In genomic region chr6:56624728-56625069, GRCh38 we compare ENCODE assay signal across 17 cellular contexts. TPM values are rescaled to one million over a fixed set of nuclear protein-coding genes. Genes with fewer than 3 reads are reported as not detected.
DNase-seq lines count a peak whose midpoint lies in the region; ATAC-seq, FAIRE-seq and TF ChIP-seq lines count a peak whose summit lies in the region.
"Had no signal": no experiment of that assay in that cellular context is flagged by ENCODE, and none has a peak within 500 bp of the region (broad histone marks: within the 10 kb centered on the region; RNA-seq: fewer than 3 reads in every experiment).

No MANE protein-coding gene starts in this region.

- CTCF ChIA-PET in A549 (lab: Yijun Ruan, JAX) = no interaction called here

- H3K4me2 ChIP-seq in A549 (peak overlapping the region; percentile 68), GM23248 (ENCODE audit: unreplicated experiment) (no peak overlapping the region)
- H3K4me2 ChIP-seq: BLaER1 had no signal

- peak overlapping the region; percentile 10 for H3K27ac Mint-ChIP-seq in type B pancreatic cell
- H3K27ac Mint-ChIP-seq: CD8-positive, alpha-beta memory T cell; IgD-negative memory B cell had no signal

- no peak for TF ChIP-seq RAD21 in A549 (conservative IDR thresholded peaks at IDR 0.05 in 1 of 2, IDR thresholded peaks at IDR 0.05 in 1 of 2)

- no peaks in the 10 kb centered on the region for H3K27me3 ChIP-seq in GM23248 (replicated peaks; ENCODE audit: insufficient read depth)
- H3K27me3 ChIP-seq: BLaER1 had no signal

- H3K27me3 Mint-ChIP-seq in type B pancreatic cell = no peaks in the 10 kb centered on the region

- peaks cover 97% of the 10 kb centered on the region for H3K36me3 ChIP-seq in GM23248 (ENCODE audit: low read depth)

- H3K9ac ChIP-seq in GM23248 = no peak overlapping the region
- H3K9ac ChIP-seq: BLaER1 had no signal

- H3K36me3 Mint-ChIP-seq in type B pancreatic cell = peaks cover 8% of the 10 kb centered on the region
- H3K36me3 Mint-ChIP-seq: CD8-positive, alpha-beta memory T cell; IgD-negative memory B cell had no signal

- no peak for TF ChIP-seq EP300 in A549 (IDR thresholded peaks at IDR 0.05)

- H3K4me1 ChIP-seq in A549 (peaks cover 36% of the 10 kb centered on the region), GM23248 (ENCODE audit: insufficient read depth) (peaks cover 9% of the 10 kb centered on the region)
- H3K4me1 ChIP-seq: BLaER1 had no signal

- H3K9me3 Mint-ChIP-seq in type B pancreatic cell = no peaks in the 10 kb centered on the region
- H3K9me3 Mint-ChIP-seq: CD8-positive, alpha-beta memory T cell; HFFc6; IgD-negative memory B cell had no signal

- no peaks in the 10 kb centered on the region for H3K4me1 Mint-ChIP-seq in type B pancreatic cell (ENCODE audit: unreplicated experiment)
- H3K4me1 Mint-ChIP-seq: CD8-positive, alpha-beta memory T cell; IgD-negative memory B cell had no signal

- ATAC-seq in A549 (peak; percentile 41 to 68; a peak in 5 of 6 replicates), GM19023 (IDR thresholded peaks at IDR 0.05; ENCODE audit: unreplicated experiment) (no peak)

- DNase-seq in A549 (ENCODE audit: low read depth in 1 of 2, low spot score in 1 of 2) (peak in 1 of 2 experiments; percentile 45), GM23248 (no peak), type B pancreatic cell (ENCODE audit: extremely low spot score, unreplicated experiment) (no peak), hepatic stellate cell (ENCODE audit: low spot score) (no peak)
- DNase-seq in activated T-cell treated with anti-CD3 and anti-CD28 coated beads, Interleukin-2, amount 50 U/mL, for 1 hour = no peak
- DNase-seq: AML-193; CD8-positive, alpha-beta memory T cell; DMS79; HFFc6; KG1 had no signal

- H3K4me3 ChIP-seq in A549 (peak overlapping the region; percentile 30; the same call in 2 of the 3 replicates), GM23248 (no peak overlapping the region)
- H3K4me3 ChIP-seq: BLaER1 had no signal

- no peaks in the 10 kb centered on the region for H3K9me2 ChIP-seq in GM23248 (ENCODE audit: insufficient read depth)

- TF ChIP-seq CTCF in A549 (IDR thresholded peaks at IDR 0.05) (no peak), type B pancreatic cell (conservative IDR thresholded peaks at IDR 0.05) (no peak)

- FAIRE-seq in A549 (lab: Jason Lieb, UNC) (no peak), islet of Langerhans (lab: Jason Lieb, UNC) (peak; percentile 72)
- FAIRE-seq: GM12891, GM19239 had no signal

- no peak for TF ChIP-seq POLR2A in A549 (IDR thresholded peaks at IDR 0.05; ENCODE audit: low read length)

- H3K9me3 ChIP-seq in A549 (no peaks in the 10 kb centered on the region), GM23248 (ENCODE audit: low read depth) (no peaks in the 10 kb centered on the region)
- H3K9me3 ChIP-seq: BLaER1, Caco-2 had no signal

- peaks cover 70% of the 10 kb centered on the region for H3K79me2 ChIP-seq in GM23248 (ENCODE audit: insufficient read depth)

- WGBS in A549 (ENCODE audit: missing lambda C conversion rate) = 2% methylated on average over 1 of the region's 1 CpG
- WGBS in GM23248 (ENCODE audit: low coverage in 1 of 2, low lambda C conversion rate in 2 of 2, missing lambda C conversion rate in 2 of 2), 2 experiments = 97 to 98% methylated on average over 1 of the region's 1 CpG

- H3K27ac ChIP-seq in A549 (peak overlapping the region; percentile 79 to 86), GM23248 (peak overlapping the region; percentile 30)
- H3K27ac ChIP-seq: BLaER1 had no signal

- no peak overlapping the region for H3K4me3 Mint-ChIP-seq in type B pancreatic cell
- H3K4me3 Mint-ChIP-seq: CD8-positive, alpha-beta memory T cell; HFFc6; IgD-negative memory B cell had no signal

- in situ Hi-C loops in GM23248 (cut with MboI) = loop anchor here (25.0 kb wide), 1 partner anchor 688 kb away; the partner anchor contains the start of gene PRIM2

- no peak overlapping the region for H2AFZ ChIP-seq in GM23248

- H4K20me1 ChIP-seq in GM23248 (ENCODE audit: insufficient read depth) = no peaks in the 10 kb centered on the region
- H4K20me1 ChIP-seq: BLaER1 had no signal

- peaks cover 80% of the 10 kb centered on the region for H3F3A ChIP-seq in GM23248 (ENCODE audit: insufficient read depth)

- POLR2A ChIA-PET in A549 (lab: Yijun Ruan, JAX) = no interaction called here

TF ChIP-seq in A549, 52 proteins besides CTCF, POLR2A, EP300 and RAD21:
- TF ChIP-seq RFX5 (IDR thresholded peaks at IDR 0.05) = no peak
- TF ChIP-seq JUNB (IDR thresholded peaks at IDR 0.05) = 0 out of 2 replicates have a peak, but pooled peaks have one; percentile 6
- TF ChIP-seq CEBPB (IDR thresholded peaks at IDR 0.05) = peak; percentile 82 to 90; a peak in 3 of 4 replicates

RNA-seq across cellular contexts. Expression of gene DST, which starts 18.0 kb away (rescaled TPM):
- polyA plus RNA-seq in A549 (2011; rRNA removed) = 99.0 and 124 TPM in 2 replicates
- 11.2 and 12.7 TPM in 2 replicates for polyA plus RNA-seq in A549 (2012; cell fraction: cytosol; rRNA removed)
- 75.3 and 145 TPM in 2 replicates for polyA plus RNA-seq in A549 (2012; cell fraction: nucleus; rRNA removed)
- 32.4 to 41.6 TPM (median 37.5 TPM) in 3 replicates for polyA plus RNA-seq in A549 (2017; fragmentation: RNase III; extraction: RNeasy Plus Mini Kit Qiagen cat#74134 plus additional on column Dnase treatment)
- polyA minus RNA-seq in A549 (2011; rRNA and poly(A)+ RNA removed) = 217 and 226 TPM in 2 replicates
- total RNA-seq in GM23248 (2014; rRNA removed; shearing (Covaris generic)) = 322 and 411 TPM in 2 replicates
- 142 and 181 TPM in 2 replicates for polyA plus RNA-seq in GM23248 (2016; fragmentation: Nextera tagmentation; extraction: Ambion mirVana)
- total RNA-seq in type B pancreatic cell (ENCODE audit: low replicate concordance) = 116 and 139 TPM in 2 replicates
- polyA plus RNA-seq: IgD-negative memory B cell had no signal
